Comparison of ENCODE assay signal across 21 cellular contexts in the genomic region with DNA sequence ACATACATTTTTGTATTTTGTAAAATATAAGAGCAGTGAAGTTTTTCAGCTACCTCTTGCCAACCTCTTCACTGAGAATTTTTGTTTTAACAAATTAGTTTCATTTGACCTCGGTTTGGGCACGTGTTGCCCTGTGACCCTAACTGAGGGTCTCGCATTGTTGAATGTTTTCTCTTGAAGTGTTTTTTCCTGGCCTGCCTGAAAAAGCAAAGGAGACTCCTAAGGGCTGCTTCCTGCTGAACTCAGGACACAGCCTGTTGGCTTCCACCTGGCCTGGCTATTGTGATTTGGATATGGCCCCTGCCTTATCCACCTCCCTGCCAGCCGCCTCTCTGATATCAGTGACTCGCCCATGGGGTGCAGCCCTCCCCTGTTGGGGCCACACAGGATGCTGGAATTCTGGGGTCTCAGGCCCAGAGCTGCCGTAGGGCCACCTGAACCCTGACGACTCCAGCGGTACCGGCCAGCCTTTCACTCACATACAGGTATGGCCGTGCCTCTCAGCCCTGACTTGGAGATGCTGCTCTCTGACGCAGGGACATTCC. TPM values are rescaled to one million over a fixed set of nuclear protein-coding genes. Genes with fewer than 3 reads are reported as not detected.
A peak's percentile ranks its signal among the peaks of the same experiment; 100 is the strongest.
DNase-seq lines count a peak whose midpoint lies in the region; ATAC-seq and TF ChIP-seq lines count a peak whose summit lies in the region.
"Had no signal": no experiment of that assay in that cellular context is flagged by ENCODE, and none has a peak within 500 bp of the region (broad histone marks: within the 10 kb centered on the region; RNA-seq: fewer than 3 reads in every experiment).

No MANE protein-coding gene starts in this region.

- no peak overlapping the region for H4K8ac ChIP-seq in trophoblast cell (ENCODE audit: low read depth, low read length)

- H2BK120ac ChIP-seq in trophoblast cell (ENCODE audit: insufficient read depth, low read length, poor library complexity) = no peak overlapping the region

- intact Hi-C loops in thyroid gland (cut with DNase I) = no loop called here

- H3K4me3 ChIP-seq in coronary artery (peak overlapping the region; percentile 30), gastroesophageal sphincter (no peak overlapping the region), trophoblast cell (ENCODE audit: low read depth, low read length) (no peak overlapping the region), thyroid gland (replicated peaks in 1 of 3) (no peak overlapping the region)
- H3K4me3 ChIP-seq: colonic mucosa had no signal

- H3K36me3 ChIP-seq in gastroesophageal sphincter (peaks cover 0 to 15% of the 10 kb centered on the region in 2 donors), trophoblast cell (ENCODE audit: control insufficient read depth in 1 of 2, insufficient read depth in 2 of 2, low read length in 2 of 2) (no peaks in the 10 kb centered on the region), thyroid gland (no peaks in the 10 kb centered on the region)
- H3K36me3 ChIP-seq: colonic mucosa had no signal

- H3K79me2 ChIP-seq in trophoblast cell (ENCODE audit: control insufficient read depth, insufficient read depth, low read length, poor library complexity) = no peaks in the 10 kb centered on the region
- H3K79me2 ChIP-seq: parathyroid adenoma had no signal

- no peak overlapping the region for H3K23ac ChIP-seq in trophoblast cell (ENCODE audit: low read length)

- H2AK5ac ChIP-seq in trophoblast cell (ENCODE audit: low read length) = no peak overlapping the region

- H3K4me2 ChIP-seq in trophoblast cell (ENCODE audit: low read length) = no peak overlapping the region

- H2AFZ ChIP-seq in trophoblast cell (ENCODE audit: insufficient read depth, low read length, poor library complexity) = no peak overlapping the region
- H2AFZ ChIP-seq: parathyroid adenoma had no signal

- 66 to 82% methylated on average over 6 to 7 of the region's 11 CpGs for WGBS in gastroesophageal sphincter (ENCODE audit: low coverage in 1 of 2), 2 donors
- no CpG with 5 or more reads among the region's 11 CpGs for WGBS in trophoblast cell (ENCODE audit: extremely low coverage, insufficient coverage, insufficient read length)
- WGBS in thyroid gland, 2 donors = 74 to 83% methylated on average over 6 to 10 of the region's 11 CpGs

- no peak for TF ChIP-seq CTCF in coronary artery (IDR thresholded peaks at IDR 0.05)
- TF ChIP-seq CTCF in gastroesophageal sphincter (IDR thresholded peaks at IDR 0.05) = no peak
- no peak for TF ChIP-seq CTCF in thyroid gland (IDR thresholded peaks at IDR 0.05)
- TF ChIP-seq CTCF in GM10266 (IDR thresholded peaks at IDR 0.05; ENCODE audit: control insufficient read depth, insufficient read depth, low read depth, missing control alignments) = no peak

- peak overlapping the region; percentile 20 for H4K91ac ChIP-seq in trophoblast cell (ENCODE audit: low read depth, low read length)

- H2BK5ac ChIP-seq in trophoblast cell (ENCODE audit: low read depth, low read length, poor library complexity) = no peak overlapping the region

- no peak overlapping the region for H3K18ac ChIP-seq in trophoblast cell (ENCODE audit: low read length)

- H3K4me1 ChIP-seq in gastroesophageal sphincter (peaks cover 10 to 89% (median 17%) of the 10 kb centered on the region in 3 donors), trophoblast cell (ENCODE audit: control insufficient read depth in 1 of 2, insufficient read depth in 2 of 2, low read length in 2 of 2) (peaks cover 18 to 24% of the 10 kb centered on the region in 2 experiments), thyroid gland (peaks cover 0 to 22% of the 10 kb centered on the region in 2 donors)
- H3K4me1 ChIP-seq: colonic mucosa, parathyroid adenoma had no signal

- peak overlapping the region; percentile 61 to 90 for H3K27ac ChIP-seq in coronary artery
- peak overlapping the region; percentile 87 to 98 (median 92) for H3K27ac ChIP-seq in gastroesophageal sphincter
- no peak overlapping the region for H3K27ac ChIP-seq in trophoblast cell (ENCODE audit: low read depth, low read length)
- H3K27ac ChIP-seq in thyroid gland = peak overlapping the region in 2 of 3 donors; percentile 20 to 37
- H3K27ac ChIP-seq: C4-2B, colonic mucosa, parathyroid adenoma had no signal

- peak overlapping the region; percentile 25 for H2BK12ac ChIP-seq in trophoblast cell (ENCODE audit: low read length)

- TF ChIP-seq POLR2A in gastroesophageal sphincter (IDR thresholded peaks at IDR 0.05) (no peak), thyroid gland (IDR thresholded peaks at IDR 0.05) (no peak)

- H4K12ac ChIP-seq in trophoblast cell (ENCODE audit: low read depth, low read length) = no peak overlapping the region

- DNase-seq in coronary artery (ENCODE audit: low spot score) (no peak), trophoblast cell (no peak), thyroid gland (no peak), 8988T (no peak), GM19238 (ENCODE audit: insufficient read length, low spot score) (no peak), cerebellar cortex (ENCODE audit: low spot score) (no peak), GM10266 (ENCODE audit: extremely low spot score) (no peak)
- DNase-seq: activated CD4-positive, alpha-beta T cell treated with anti-CD3 and anti-CD28 coated beads, Interleukin-2, amount 10 ng/mL, durations not matched to agents 24 days and 14 days; activated naive CD4-positive, alpha-beta T cell treated with Interleukin-2 at 50 U/mL for 16 hours; activated T-cell treated with anti-CD3 and anti-CD28 coated beads, Interleukin-2, amount 50 U/mL, for 48 hours; colonic mucosa; endodermal cell; glutamatergic neuron; naive thymus-derived CD4-positive, alpha-beta T cell; NCI-H1092 treated with DMSO at 0.1 percent for 48 hours; NCI-H187 treated with DMSO at 0.1 percent for 48 hours; substantia nigra had no signal

- H3K14ac ChIP-seq in trophoblast cell (ENCODE audit: low read length) = no peak overlapping the region

- H3K27me3 ChIP-seq in gastroesophageal sphincter (no peaks in the 10 kb centered on the region), trophoblast cell (ENCODE audit: insufficient read depth, low read length) (no peaks in the 10 kb centered on the region), thyroid gland (no peaks in the 10 kb centered on the region)
- H3K27me3 ChIP-seq: colonic mucosa had no signal

- H3K9me3 ChIP-seq in gastroesophageal sphincter (no peaks in the 10 kb centered on the region), trophoblast cell (ENCODE audit: insufficient read depth, low read depth, low read length) (peaks cover 6% of the 10 kb centered on the region), thyroid gland (no peaks in the 10 kb centered on the region)
- H3K9me3 ChIP-seq: colonic mucosa had no signal

- H3K9ac ChIP-seq in trophoblast cell (ENCODE audit: low read length) = no peak overlapping the region
- H3K9ac ChIP-seq: parathyroid adenoma had no signal

- peaks cover 2% of the 10 kb centered on the region for H3K79me1 ChIP-seq in trophoblast cell (ENCODE audit: low read length)

- no peak for TF ChIP-seq EP300 in gastroesophageal sphincter (IDR thresholded peaks at IDR 0.05)

- no peak overlapping the region for H3K4ac ChIP-seq in trophoblast cell (ENCODE audit: low read depth, low read length)

- no peak for ATAC-seq in gastroesophageal sphincter
- ATAC-seq: naive thymus-derived CD4-positive, alpha-beta T cell had no signal

RNA-seq across cellular contexts. Expression of gene AQP1, which starts 58.8 kb away (rescaled TPM):
- total RNA-seq in gastroesophageal sphincter = 100 to 1,000 TPM; 439 to 589 (median 503) TPM
- polyA plus RNA-seq in trophoblast cell (2013) = 31.8 and 35.6 TPM in 2 replicates
- 100 to 1,000 TPM in 2 of 4 donors, 10 to 100 TPM in 2; 48.7 to 231 (median 134) TPM for total RNA-seq in thyroid gland
- total RNA-seq: activated CD4-positive, alpha-beta T cell treated with anti-CD3 and anti-CD28 coated beads, Interleukin-2, amount 10 ng/mL, durations not matched to agents 24 days and 14 days had no signal
- polyA plus RNA-seq: IgD-negative memory B cell had no signal
